In genomic region chr14:34128665-34129064, GRCh38 we compare ENCODE assay signal across 22 cellular contexts.
"Had no signal": no experiment of that assay in that cellular context is flagged by ENCODE, and none has a peak within 500 bp of the region (broad histone marks: within the 10 kb centered on the region; RNA-seq: fewer than 3 reads in every experiment).

No MANE protein-coding gene starts in this region.

- H3K27me3 ChIP-seq: breast epithelium, colonic mucosa, gastroesophageal sphincter, tibial nerve had no signal

- H3K36me3 ChIP-seq: breast epithelium, colonic mucosa, esophagus squamous epithelium, gastroesophageal sphincter, tibial nerve had no signal

- DNase-seq: activated CD4-positive, alpha-beta T cell treated with anti-CD3 and anti-CD28 coated beads, Interleukin-2, amount 50 U/mL, for 4 hours; activated CD8-positive, alpha-beta memory T cell treated with anti-CD3 and anti-CD28 coated beads for 24 hours; activated CD8-positive, alpha-beta memory T cell treated with anti-CD3 and anti-CD28 coated beads, Interleukin-2, amount 50 U/mL, for 4 hours; activated naive CD4-positive, alpha-beta T cell treated with anti-CD3 and anti-CD28 coated beads for 36 hours; activated naive CD8-positive, alpha-beta T cell treated with anti-CD3 and anti-CD28 coated beads, Interleukin-2, amount 10 ng/mL, durations not matched to agents 7 days and 5 days; activated T-cell treated with anti-CD3 and anti-CD28 coated beads, Interleukin-2, amount 50 U/mL, for 4 hours; amniotic stem cell; colonic mucosa; esophagus squamous epithelium; head of caudate nucleus; kidney; mammary epithelial cell; nephron progenitor cell; nucleus accumbens; stimulated activated CD4-positive, alpha-beta T cell treated with anti-CD3 and anti-CD28 coated beads, Interleukin-4, amount 100 ng/mL, for 24 hours; stimulated activated naive CD4-positive, alpha-beta T cell treated with Interleukin-2 at 50 U/mL for 16 hours; T1000 had no signal

- H3K27ac ChIP-seq: breast epithelium, colonic mucosa, esophagus squamous epithelium, gastroesophageal sphincter, tibial nerve had no signal

- H3K4me3 ChIP-seq: breast epithelium, colonic mucosa, esophagus squamous epithelium, gastroesophageal sphincter, tibial nerve had no signal

- H3K9me3 ChIP-seq: breast epithelium, colonic mucosa, esophagus squamous epithelium, gastroesophageal sphincter, tibial nerve had no signal

- H3K4me1 ChIP-seq: breast epithelium, colonic mucosa had no signal

- ATAC-seq: activated T-cell treated with anti-CD3 and anti-CD28 coated beads, Interleukin-2, amount 50 U/mL, for 4 hours; gastroesophageal sphincter; left lobe of liver; WTC11 had no signal
